In the genomic region with DNA sequence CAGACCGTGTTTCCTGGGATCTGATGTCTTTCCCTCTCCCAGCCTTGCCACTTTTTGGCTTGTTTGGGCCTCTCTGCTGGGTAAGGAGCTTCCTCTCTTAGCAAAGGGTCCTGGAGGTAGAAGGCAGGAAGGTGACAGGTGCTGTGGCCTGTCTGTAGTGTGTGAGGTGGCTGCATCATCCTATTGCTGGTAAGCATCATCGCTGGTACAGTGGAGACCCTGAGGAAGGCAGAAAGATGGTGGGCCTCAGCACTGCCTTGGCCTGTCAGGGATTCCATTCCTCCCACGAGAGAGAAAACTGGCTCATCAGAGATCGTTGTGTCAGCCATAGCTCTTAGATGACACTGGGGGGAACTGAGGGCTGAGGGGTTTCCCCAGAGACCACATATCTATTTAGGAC, we compare ENCODE assay signal across 18 cellular contexts. TPM values are rescaled to one million over a fixed set of nuclear protein-coding genes. Genes with fewer than 3 reads are reported as not detected.
A peak's percentile ranks its signal among the peaks of the same experiment; 100 is the strongest.
DNase-seq lines count a peak whose midpoint lies in the region; ATAC-seq, FAIRE-seq and TF ChIP-seq lines count a peak whose summit lies in the region.
"Had no signal": no experiment of that assay in that cellular context is flagged by ENCODE, and none has a peak within 500 bp of the region (broad histone marks: within the 10 kb centered on the region; RNA-seq: fewer than 3 reads in every experiment).

No MANE protein-coding gene starts in this region.

- BruUV-seq in GM12878 (replicated peaks; lab: Mats Ljungman, UMichigan): no TSS peak

- POLR2A ChIA-PET in GM12878 (lab: Charles Lee): no interaction called here

- H3K4me1 ChIP-seq in cardiac muscle cell (ENCODE audit: low read depth) (peaks cover 70% of the 10 kb centered on the region), GM12878 (ENCODE audit: control insufficient read depth, insufficient read depth, low read length) (peaks cover 30% of the 10 kb centered on the region), muscle layer of colon (ENCODE audit: insufficient read depth, low read length) (peaks cover 80% of the 10 kb centered on the region), thyroid gland (peaks cover 83 to 85% of the 10 kb centered on the region in 2 donors)

- FAIRE-seq in GM12878 (lab: Jason Lieb, UNC) (peak; percentile 18), HTR-8/SVneo (lab: Jason Lieb, UNC) (no peak)
- FAIRE-seq: colon, GM12892, H54 had no signal

- no peak overlapping the region for H3K4me3 ChIP-seq in cardiac muscle cell
- no peak overlapping the region for H3K4me3 ChIP-seq in GM12878
- peak overlapping the region in 1 of 2 donors; percentile 45 for H3K4me3 ChIP-seq in muscle layer of colon (ENCODE audit: low read depth in 1 of 2, low read length in 2 of 2)
- no peak overlapping the region for H3K4me3 ChIP-seq in thyroid gland (replicated peaks in 1 of 3)
- H3K4me3 ChIP-seq: MG63, tibial artery had no signal

- H4K20me1 ChIP-seq in GM12878 (ENCODE audit: control insufficient read depth, insufficient read depth): no peaks in the 10 kb centered on the region

- H3K27me3 ChIP-seq in cardiac muscle cell (no peaks in the 10 kb centered on the region), GM12878 (replicated peaks in 1 of 2; ENCODE audit: control insufficient read depth in 2 of 2, insufficient read depth in 2 of 2, low read length in 1 of 2) (no peaks in the 10 kb centered on the region), muscle layer of colon (ENCODE audit: control insufficient read depth in 1 of 2, insufficient read depth in 2 of 2, low read length in 2 of 2) (no peaks in the 10 kb centered on the region), thyroid gland (no peaks in the 10 kb centered on the region)
- H3K27me3 ChIP-seq: MG63, tibial artery had no signal

- RAD21 ChIA-PET in GM12878 (lab: Charles Lee; ENCODE audit: unreplicated experiment): interaction anchor here (0.9 to 1.5 kb wide), 2 partner anchors 80 to 216 kb away, joined by 3 to 5 read pairs; no protein-coding TSS in a partner anchor

- intact Hi-C loops in cardiac septum (cut with DNase I): no loop called here
- intact Hi-C loops in GM12878 (cut with micrococcal nuclease; ENCODE audit: unreplicated experiment): no loop called here
- intact Hi-C loops in thyroid gland (cut with DNase I): no loop called here

- DNase-seq in cardiac muscle cell (ENCODE audit: low read depth in 1 of 2, low spot score in 1 of 2): no peak
- no peak for DNase-seq in cardiac septum (ENCODE audit: low spot score)
- no peak for DNase-seq in GM12878 (ENCODE audit: low read depth, low spot score)
- no peak for DNase-seq in thyroid gland
- DNase-seq in NCI-H82 treated with DMSO at 0.1 percent for 48 hours (lab: John Stamatoyannopoulos, UW; ENCODE audit: unreplicated experiment): no peak
- DNase-seq in HTR-8/SVneo (ENCODE audit: insufficient read length, low spot score): no peak
- DNase-seq: activated CD4-positive, alpha-beta memory T cell treated with anti-CD3 and anti-CD28 coated beads for 36 hours; activated T-cell treated with anti-CD3 and anti-CD28 coated beads, Interleukin-2, amount 50 U/mL, for 72 hours; Caco-2; erythroblast; MG63; NCI-H446 treated with DMSO at 0.1 percent for 48 hours; tibial artery had no signal

- WGBS in GM12878 (ENCODE audit: insufficient coverage, insufficient replicate concordance, low lambda C conversion rate, missing lambda C conversion rate): 15% methylated on average over 4 of the region's 4 CpGs
- 83 to 90% methylated on average over 4 of the region's 4 CpGs for WGBS in thyroid gland, 2 donors

- CTCF ChIA-PET in GM12878 (lab: Yijun Ruan, JAX): interaction anchor here (1.9 kb wide), 1 partner anchor 80 kb away, joined by 5 read pairs; no protein-coding TSS in a partner anchor

- H3K9me3 ChIP-seq in cardiac muscle cell (ENCODE audit: low read depth): no peaks in the 10 kb centered on the region
- no peaks in the 10 kb centered on the region for H3K9me3 ChIP-seq in GM12878 (replicated peaks; ENCODE audit: control insufficient read depth, insufficient read depth, low read length)
- H3K9me3 ChIP-seq in muscle layer of colon (ENCODE audit: low read length): no peaks in the 10 kb centered on the region
- H3K9me3 ChIP-seq in thyroid gland: no peaks in the 10 kb centered on the region
- H3K9me3 ChIP-seq: Caco-2, MG63, tibial artery had no signal

- peaks cover 8% of the 10 kb centered on the region for H3K36me3 ChIP-seq in cardiac muscle cell
- no peaks in the 10 kb centered on the region for H3K36me3 ChIP-seq in GM12878 (ENCODE audit: control insufficient read depth in 2 of 2, insufficient read depth in 2 of 2, low read length in 1 of 2)
- peaks cover 21% of the 10 kb centered on the region for H3K36me3 ChIP-seq in muscle layer of colon (ENCODE audit: insufficient read depth, low read length)
- peaks cover 10 to 15% of the 10 kb centered on the region in 2 donors for H3K36me3 ChIP-seq in thyroid gland

- TF ChIP-seq CTCF in cardiac muscle cell (IDR thresholded peaks at IDR 0.05; ENCODE audit: low read depth, low read length) (no peak), GM12878 (IDR thresholded peaks at IDR 0.05 in 2 of 3, conservative IDR thresholded peaks at IDR 0.05 in 1 of 3; ENCODE audit: control insufficient read depth in 2 of 3, extremely low read depth in 1 of 3, insufficient read depth in 1 of 3, low read depth in 3 of 3, low read length in 3 of 3) (no peak), thyroid gland (IDR thresholded peaks at IDR 0.05) (no peak)

- H3K27ac ChIP-seq in cardiac muscle cell: peak overlapping the region; percentile 88
- no peak overlapping the region for H3K27ac ChIP-seq in GM12878 (ENCODE audit: control insufficient read depth, insufficient read depth)
- H3K27ac ChIP-seq in muscle layer of colon (ENCODE audit: low read depth, low read length): peak overlapping the region; percentile 71
- H3K27ac ChIP-seq in thyroid gland: peak overlapping the region; percentile 9 to 85 (median 61)
- H3K27ac ChIP-seq: tibial artery had no signal

- TF ChIP-seq POLR2A in GM12878 (IDR thresholded peaks at IDR 0.05; ENCODE audit: low read depth, low read length) (no peak), thyroid gland (IDR thresholded peaks at IDR 0.05) (no peak)

- TF ChIP-seq RAD21 in GM12878 (IDR thresholded peaks at IDR 0.05; ENCODE audit: insufficient read depth, low read depth, low read length): no peak

- H3K9ac ChIP-seq in GM12878 (ENCODE audit: control insufficient read depth, insufficient read depth, low read length) (no peak overlapping the region), muscle layer of colon (ENCODE audit: low read length) (peak overlapping the region; percentile 57)

- no peaks in the 10 kb centered on the region for H3K79me2 ChIP-seq in GM12878 (ENCODE audit: control insufficient read depth, insufficient read depth, low read length)

- H2AFZ ChIP-seq in GM12878 (ENCODE audit: control insufficient read depth, low read depth, low read length): no peak overlapping the region

- ATAC-seq in GM12878 (no peak), HG03135 (IDR thresholded peaks at IDR 0.05; ENCODE audit: unreplicated experiment) (no peak)

- H3K4me2 ChIP-seq in GM12878 (ENCODE audit: control insufficient read depth, insufficient read depth): no peak overlapping the region

- SMC1A ChIA-PET in GM12878 (lab: Charles Lee; ENCODE audit: uncharacterized antibody, unreplicated experiment): interaction anchor here (1.1 kb wide), 1 partner anchor 17 kb away, joined by 3 read pairs; no protein-coding TSS in a partner anchor

- no peak for TF ChIP-seq EP300 in GM12878 (IDR thresholded peaks at IDR 0.05; ENCODE audit: borderline replicate concordance in 1 of 2, control insufficient read depth in 1 of 2, low read depth in 2 of 2, low read length in 2 of 2)

- in situ Hi-C loops in GM12878 (cut with MboI): no loop called here

TF ChIP-seq in GM12878, 131 proteins besides CTCF, POLR2A, EP300 and RAD21 (continues in another document):
- TF ChIP-seq, protein P1, sequence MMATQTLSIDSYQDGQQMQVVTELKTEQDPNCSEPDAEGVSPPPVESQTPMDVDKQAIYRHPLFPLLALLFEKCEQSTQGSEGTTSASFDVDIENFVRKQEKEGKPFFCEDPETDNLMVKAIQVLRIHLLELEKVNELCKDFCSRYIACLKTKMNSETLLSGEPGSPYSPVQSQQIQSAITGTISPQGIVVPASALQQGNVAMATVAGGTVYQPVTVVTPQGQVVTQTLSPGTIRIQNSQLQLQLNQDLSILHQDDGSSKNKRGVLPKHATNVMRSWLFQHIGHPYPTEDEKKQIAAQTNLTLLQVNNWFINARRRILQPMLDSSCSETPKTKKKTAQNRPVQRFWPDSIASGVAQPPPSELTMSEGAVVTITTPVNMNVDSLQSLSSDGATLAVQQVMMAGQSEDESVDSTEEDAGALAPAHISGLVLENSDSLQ (IDR thresholded peaks at IDR 0.05): no peak
- TF ChIP-seq EZH2 (IDR thresholded peaks at IDR 0.05; ENCODE audit: borderline replicate concordance, control insufficient read depth, low read depth, low read length): no peak
- TF ChIP-seq PAX8 (IDR thresholded peaks at IDR 0.05): no peak
- TF ChIP-seq ZNF24 (IDR thresholded peaks at IDR 0.05): no peak
- TF ChIP-seq CBFB (IDR thresholded peaks at IDR 0.05; ENCODE audit: low read depth): no peak
- no peak for TF ChIP-seq POU2F2 (IDR thresholded peaks at IDR 0.05; ENCODE audit: borderline replicate concordance, low read depth, low read length)
- no peak for TF ChIP-seq RB1 (IDR thresholded peaks at IDR 0.05; ENCODE audit: borderline replicate concordance)
- no peak for TF ChIP-seq BCL11A (IDR thresholded peaks at IDR 0.05; ENCODE audit: low read depth, low read length)
- TF ChIP-seq NFXL1 (IDR thresholded peaks at IDR 0.05; ENCODE audit: borderline replicate concordance): no peak

RNA-seq across cellular contexts. Expression of a gene that starts 46.5 kb away (rescaled TPM):
- 57.1 and 78.8 TPM in 2 replicates for total RNA-seq in cardiac muscle cell
- polyA plus RNA-seq in cardiac muscle cell: 48.2 and 57.7 TPM in 2 replicates
- 40.7 TPM for total RNA-seq in cardiac septum
- total RNA-seq in GM12878 (2013; cell fraction: nucleolus; rRNA removed): 58.0 and 59.2 TPM in 2 replicates
- total RNA-seq in GM12878 (2014; rRNA removed): 11.6 and 15.6 TPM in 2 replicates
- total RNA-seq in GM12878 (2014; rRNA removed; fragmentation: Illumina TruSeq; extraction: Trizol): 8.8 and 9.3 TPM in 2 replicates
- 76.8 and 82.3 TPM in 2 replicates for total RNA-seq in GM12878 (2021)
- polyA plus RNA-seq in GM12878 (2011; ENCODE audit: low read depth): 13.1 TPM
- polyA plus RNA-seq in GM12878 (2011; rRNA removed): 3.8 and 6.2 TPM in 2 replicates
- 10.6 and 15.1 TPM in 2 replicates for polyA plus RNA-seq in GM12878 (2011; cell fraction: cytosol; rRNA removed)
- polyA plus RNA-seq in GM12878 (2011; cell fraction: nucleus; rRNA removed): 38.2 and 62.5 TPM in 2 replicates
- polyA plus RNA-seq in GM12878 (2012): 29.9 and 31.2 TPM in 2 replicates
- polyA plus RNA-seq in GM12878 (2014; fragmentation: Illumina TruSeq; extraction: Trizol): 30.8 and 53.4 TPM in 2 replicates
- polyA plus RNA-seq in GM12878 (2014; fragmentation: Nextera tagmentation; extraction: Ambion mirVana): 1 to 10 TPM; 3.1 to 4.5 TPM
- polyA plus RNA-seq in GM12878 (2014; rRNA removed): 25.3 and 42.8 TPM in 2 replicates
- polyA plus RNA-seq in GM12878 (2016; fragmentation: Nextera tagmentation; extraction: Ambion mirVana): 10 to 100 TPM; 14.6 to 15.3 TPM
- 12.3 and 21.0 TPM in 2 replicates for polyA minus RNA-seq in GM12878 (2011; rRNA and poly(A)+ RNA removed)
- 19.8 and 25.0 TPM in 2 replicates for polyA minus RNA-seq in GM12878 (2011; cell fraction: cytosol; rRNA and poly(A)+ RNA removed)
- 21.2 and 33.5 TPM in 2 replicates for polyA minus RNA-seq in GM12878 (2011; cell fraction: nucleus; rRNA and poly(A)+ RNA removed)
- total RNA-seq in thyroid gland: 100 to 1,000 TPM in 2 of 4 donors, 10 to 100 TPM in 2; 59.9 to 128 (median 94.4) TPM
